1 cellular context compared by ENCODE assay signal in genomic region chr19:19900574-19901444, GRCh38.
TF ChIP-seq lines count a peak whose summit lies in the region.

Gene ZNF93 (plus strand): TSS chr19:19900946. CDS start chr19:19901089, 143 bp downstream.

TF ChIP-seq in HepG2, 621 proteins besides CTCF, POLR2A, EP300 and RAD21 (continued from another document):
- TF ChIP-seq HNRNPLL (IDR thresholded peaks at IDR 0.05; ENCODE audit: low read depth, low read length, poor library complexity, severe bottlenecking) = peak; percentile 21
- TF ChIP-seq ZBTB42 (CRISPR knock-in tag; IDR thresholded peaks at IDR 0.05) = no peak
- no peak for TF ChIP-seq MTA3 (CRISPR knock-in tag; IDR thresholded peaks at IDR 0.05)
- peak; percentile 30; the same call in 1 of the 2 replicates for TF ChIP-seq ARID4A (CRISPR knock-in tag; IDR thresholded peaks at IDR 0.05; ENCODE audit: borderline replicate concordance)
- TF ChIP-seq MAX (IDR thresholded peaks at IDR 0.05) = 0 out of 2 replicates have a peak, but pooled peaks have one; percentile 22
- peak; percentile 39; the same call in 1 of the 2 replicates for TF ChIP-seq ZNF687 (CRISPR knock-in tag; IDR thresholded peaks at IDR 0.05)
- TF ChIP-seq USF2 (IDR thresholded peaks at IDR 0.05; ENCODE audit: low read depth, low read length) = no peak
- peak; percentile 66; the same call in 1 of the 2 replicates for TF ChIP-seq USF2 (CRISPR knock-in tag; IDR thresholded peaks at IDR 0.05; ENCODE audit: borderline replicate concordance)
- TF ChIP-seq ZMYM4 (CRISPR knock-in tag; IDR thresholded peaks at IDR 0.05) = peak; percentile 32; the same call in 1 of the 2 replicates
- peak; percentile 86 for TF ChIP-seq NFYB (CRISPR knock-in tag; IDR thresholded peaks at IDR 0.05)
